ENCODE assay signal across 20 cellular contexts in the genomic region with DNA sequence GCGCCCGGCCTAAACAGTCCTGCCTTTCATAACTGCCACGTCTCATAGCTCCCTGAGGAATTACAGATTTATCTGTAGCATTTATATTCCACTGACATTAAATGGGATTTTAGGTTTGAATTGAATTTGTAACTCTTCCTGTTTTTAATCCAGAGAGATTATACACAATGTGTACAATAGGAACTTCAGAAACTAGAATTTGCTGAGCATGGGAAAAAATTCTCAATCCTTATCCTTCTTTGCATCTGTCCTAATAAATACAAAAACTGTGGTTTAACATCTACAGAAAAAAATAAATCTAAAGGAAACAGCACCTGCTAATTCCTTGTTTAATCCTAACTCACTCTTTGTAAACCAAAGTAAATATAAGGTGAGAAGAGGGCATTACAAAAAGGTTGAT.
"Had no signal": no experiment of that assay in that cellular context is flagged by ENCODE, and none has a peak within 500 bp of the region (broad histone marks: within the 10 kb centered on the region; RNA-seq: fewer than 3 reads in every experiment).

No MANE protein-coding gene starts in this region.

- ATAC-seq: activated CD4-positive, CD25-positive, alpha-beta regulatory T cell treated with anti-CD3 and anti-CD28 coated beads, Interleukin-2, amount 50 U/mL, for 24 hours; activated CD8-positive, alpha-beta T cell treated with anti-CD3 and anti-CD28 coated beads, Interleukin-2, amount 10 ng/mL, durations not matched to agents 7 days and 5 days; gastrocnemius medialis had no signal

- H3K9me3 ChIP-seq: esophagus squamous epithelium, gastrocnemius medialis, left ventricle myocardium inferior, SK-N-SH, spleen, thoracic aorta, upper lobe of left lung had no signal

- H3K4me3 ChIP-seq: esophagus squamous epithelium, gastrocnemius medialis, left ventricle myocardium inferior, spleen, thoracic aorta, upper lobe of left lung had no signal

- H3K27ac Mint-ChIP-seq: activated CD4-positive, alpha-beta T cell treated with anti-CD3 and anti-CD28 coated beads, Interleukin-2, amount 10 ng/mL, durations not matched to agents 7 days and 5 days; activated CD8-positive, alpha-beta T cell treated with anti-CD3 and anti-CD28 coated beads, Interleukin-2, amount 10 ng/mL, durations not matched to agents 7 days and 5 days; activated T-helper 2 cell treated with anti-CD3 and anti-CD28 coated beads, Interferon-gamma antibody, Interleukin-2, Interleukin-4, amounts not matched to agents 10 μg/mL and 5 μg/mL and 100 μg/mL, durations not matched to agents 14 hours and 24 hours and 36 hours; progenitor cell of endocrine pancreas; T-helper 2 cell treated with Interferon-gamma antibody and Interleukin-4, amounts not matched to agents 5 μg/mL and 100 μg/mL, for 36 hours had no signal

- H3K27me3 ChIP-seq: esophagus squamous epithelium, gastrocnemius medialis, spleen, upper lobe of left lung had no signal

- H3K36me3 ChIP-seq: gastrocnemius medialis, thoracic aorta had no signal

- H3K9me3 Mint-ChIP-seq: activated T-helper 2 cell treated with anti-CD3 and anti-CD28 coated beads, Interferon-gamma antibody, Interleukin-2, Interleukin-4, amounts not matched to agents 10 μg/mL and 5 μg/mL and 100 μg/mL, durations not matched to agents 14 hours and 24 hours and 36 hours; T-helper 2 cell treated with Interferon-gamma antibody and Interleukin-4, amounts not matched to agents 5 μg/mL and 100 μg/mL, for 36 hours had no signal

- H3K4me3 Mint-ChIP-seq: activated CD4-positive, alpha-beta T cell treated with anti-CD3 and anti-CD28 coated beads, Interleukin-2, amount 10 ng/mL, durations not matched to agents 7 days and 5 days; activated CD8-positive, alpha-beta T cell treated with anti-CD3 and anti-CD28 coated beads, Interleukin-2, amount 10 ng/mL, durations not matched to agents 7 days and 5 days; T-helper 2 cell treated with Interferon-gamma antibody and Interleukin-4, amounts not matched to agents 5 μg/mL and 100 μg/mL, for 36 hours had no signal

- H3K9ac ChIP-seq: SK-N-SH had no signal

- H3K27ac ChIP-seq: esophagus squamous epithelium, gastrocnemius medialis, left ventricle myocardium inferior, spleen, thoracic aorta, upper lobe of left lung, VCaP had no signal

- DNase-seq: activated CD4-positive, alpha-beta T cell treated with anti-CD3 and anti-CD28 coated beads, Interleukin-2, amount 10 ng/mL, durations not matched to agents 7 days and 5 days; activated CD8-positive, alpha-beta T cell treated with anti-CD3 and anti-CD28 coated beads, Interleukin-2, amount 10 ng/mL, durations not matched to agents 7 days and 5 days; activated naive CD4-positive, alpha-beta T cell; dermis blood vessel endothelial cell; esophagus squamous epithelium; gastrocnemius medialis; hippocampal formation; left ventricle myocardium inferior; mammary epithelial cell; SK-N-SH; spleen; stimulated activated CD4-positive, alpha-beta T cell treated with anti-CD3 and anti-CD28 coated beads, Interleukin-4, amount 100 ng/mL, for 1 hour; stimulated activated naive CD4-positive, alpha-beta T cell had no signal

- H3K4me2 ChIP-seq: SK-N-SH had no signal

- H3K27me3 Mint-ChIP-seq: activated CD4-positive, alpha-beta T cell treated with anti-CD3 and anti-CD28 coated beads, Interleukin-2, amount 10 ng/mL, durations not matched to agents 7 days and 5 days; progenitor cell of endocrine pancreas had no signal
